Comparison of ENCODE assay signal across 1 cellular context in genomic region chr13:98428256-98428966, GRCh38.
TF ChIP-seq lines count a peak whose summit lies in the region.

No MANE protein-coding gene starts in this region.

TF ChIP-seq in GM23338, 12 proteins besides CTCF, POLR2A, EP300 and RAD21 (continued from another document):
- TF ChIP-seq REST (IDR thresholded peaks at IDR 0.05; ENCODE audit: unreplicated experiment) (no peak), JUNB (IDR thresholded peaks at IDR 0.05; ENCODE audit: unreplicated experiment) (no peak), EZH2phosphoT487 (IDR thresholded peaks at IDR 0.05; ENCODE audit: unreplicated experiment) (no peak), STAT1 (IDR thresholded peaks at IDR 0.05; ENCODE audit: unreplicated experiment) (no peak), ZNF331 (CRISPR knock-in tag; IDR thresholded peaks at IDR 0.05; ENCODE audit: low read depth) (no peak), ETS1 (IDR thresholded peaks at IDR 0.05) (no peak), EZH2 (IDR thresholded peaks at IDR 0.05; ENCODE audit: low read depth, unreplicated experiment) (no peak)
